ENCODE assay signal across 20 cellular contexts in the genomic region with DNA sequence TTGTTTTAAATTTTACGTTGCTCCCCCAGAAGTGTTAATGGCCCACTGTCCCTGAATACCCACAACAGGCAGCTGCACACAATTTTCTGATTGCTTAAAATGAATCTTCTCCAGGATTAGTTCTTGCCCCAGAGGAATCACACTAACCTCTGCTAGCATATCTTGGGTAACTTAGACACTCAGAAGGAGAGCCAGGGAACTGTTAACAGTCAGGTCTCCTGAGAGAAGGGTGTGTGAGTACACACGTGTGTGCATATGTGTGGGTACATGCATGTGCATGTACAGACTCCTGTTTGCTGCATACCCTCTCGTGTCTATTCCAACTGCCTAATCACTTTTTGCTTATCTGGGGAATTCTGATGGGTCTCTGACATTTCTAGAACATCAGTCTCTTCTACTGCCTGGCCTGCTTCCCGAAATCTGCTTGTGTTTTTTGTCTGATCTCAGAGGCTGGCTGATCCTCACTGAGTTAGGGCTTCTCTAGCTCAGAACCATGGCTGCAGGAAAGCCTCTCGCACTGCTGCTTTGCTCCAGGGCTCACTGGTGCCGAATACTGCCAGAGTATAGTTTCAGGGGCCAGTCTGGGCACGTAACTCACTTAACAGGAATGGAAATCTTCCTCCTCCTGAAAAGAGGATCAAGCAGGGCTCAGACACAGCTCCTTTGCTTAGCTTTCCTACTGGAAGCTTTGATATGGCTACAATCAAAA.
DNase-seq lines count a peak whose midpoint lies in the region; ATAC-seq and TF ChIP-seq lines count a peak whose summit lies in the region.
"Had no signal": no experiment of that assay in that cellular context is flagged by ENCODE, and none has a peak within 500 bp of the region (broad histone marks: within the 10 kb centered on the region; RNA-seq: fewer than 3 reads in every experiment).

No MANE protein-coding gene starts in this region.

- H3K4me3 Mint-ChIP-seq in activated CD8-positive, alpha-beta T cell treated with anti-CD3 and anti-CD28 coated beads for 36 hours: no peak overlapping the region
- H3K4me3 Mint-ChIP-seq: CD8-positive, alpha-beta T cell; central memory CD8-positive, alpha-beta T cell; stimulated activated naive CD8-positive, alpha-beta T cell treated with anti-CD3 and anti-CD28 coated beads, Interleukin-15, Interleukin-2, amounts not matched to agents 100 ng/mL and 50 ng/mL, for 24 hours had no signal

- ATAC-seq in activated CD8-positive, alpha-beta T cell treated with anti-CD3 and anti-CD28 coated beads for 36 hours: no peak
- ATAC-seq in HG03457 (IDR thresholded peaks at IDR 0.05; ENCODE audit: unreplicated experiment) (no peak), HG03196 (IDR thresholded peaks at IDR 0.05; ENCODE audit: unreplicated experiment) (no peak)
- ATAC-seq: CD8-positive, alpha-beta T cell had no signal

- TF ChIP-seq CTCF in activated CD8-positive, alpha-beta T cell treated with anti-CD3 and anti-CD28 coated beads for 36 hours (IDR thresholded peaks at IDR 0.05): no peak

- H3K9me2 ChIP-seq in GM23248 (ENCODE audit: insufficient read depth): no peaks in the 10 kb centered on the region

- 84 to 93% methylated on average over 7 of the region's 7 CpGs for WGBS in GM23248 (ENCODE audit: low coverage in 1 of 2, low lambda C conversion rate in 2 of 2, missing lambda C conversion rate in 2 of 2), 2 experiments

- H3K4me3 ChIP-seq in GM23248: no peak overlapping the region
- H3K4me3 ChIP-seq: heart left ventricle had no signal

- H3K9me3 Mint-ChIP-seq in activated CD8-positive, alpha-beta T cell treated with anti-CD3 and anti-CD28 coated beads for 36 hours: no peaks in the 10 kb centered on the region
- H3K9me3 Mint-ChIP-seq: CD8-positive, alpha-beta T cell; central memory CD8-positive, alpha-beta T cell; stimulated activated naive CD8-positive, alpha-beta T cell treated with anti-CD3 and anti-CD28 coated beads, Interleukin-15, Interleukin-2, amounts not matched to agents 100 ng/mL and 50 ng/mL, for 24 hours had no signal

- H4K20me1 ChIP-seq in GM23248 (ENCODE audit: insufficient read depth): no peaks in the 10 kb centered on the region

- no peaks in the 10 kb centered on the region for H3K4me1 Mint-ChIP-seq in activated CD8-positive, alpha-beta T cell treated with anti-CD3 and anti-CD28 coated beads for 36 hours (ENCODE audit: low read depth)
- H3K4me1 Mint-ChIP-seq: central memory CD8-positive, alpha-beta T cell had no signal

- peaks cover 2% of the 10 kb centered on the region; the same call in 1 of the 2 replicates for H3K36me3 ChIP-seq in GM23248 (ENCODE audit: low read depth)

- POLR2A ChIA-PET in activated CD8-positive, alpha-beta T cell treated with anti-CD3 and anti-CD28 coated beads for 36 hours (lab: Charles Lee): no interaction called here

- H3K79me2 ChIP-seq in GM23248 (ENCODE audit: insufficient read depth): no peaks in the 10 kb centered on the region
- H3K79me2 ChIP-seq: parathyroid adenoma had no signal

- H3K36me3 Mint-ChIP-seq in activated CD8-positive, alpha-beta T cell treated with anti-CD3 and anti-CD28 coated beads for 36 hours (ENCODE audit: low read depth): no peaks in the 10 kb centered on the region
- H3K36me3 Mint-ChIP-seq: CD8-positive, alpha-beta T cell had no signal

- H3K27me3 Mint-ChIP-seq in activated CD8-positive, alpha-beta T cell treated with anti-CD3 and anti-CD28 coated beads for 36 hours: no peaks in the 10 kb centered on the region
- H3K27me3 Mint-ChIP-seq: central memory CD8-positive, alpha-beta T cell; stimulated activated naive CD8-positive, alpha-beta T cell treated with anti-CD3 and anti-CD28 coated beads, Interleukin-15, Interleukin-2, amounts not matched to agents 100 ng/mL and 50 ng/mL, for 24 hours had no signal

- no peaks in the 10 kb centered on the region for H3F3A ChIP-seq in GM23248 (ENCODE audit: insufficient read depth)

- DNase-seq in Ammon's horn (ENCODE audit: low spot score): peak; percentile 24
- DNase-seq in NCI-H1105 treated with DMSO at 0.1 percent for 48 hours (lab: John Stamatoyannopoulos, UW): peak; percentile 40
- DNase-seq in activated CD8-positive, alpha-beta T cell treated with anti-CD3 and anti-CD28 coated beads for 36 hours: no peak
- DNase-seq in GM23248: no peak
- DNase-seq: ACHN; activated CD4-positive, alpha-beta T cell treated with anti-CD3 and anti-CD28 coated beads for 48 hours; activated naive CD4-positive, alpha-beta T cell treated with anti-CD3 and anti-CD28 coated beads, Interleukin-2, amount 50 U/mL, for 16 hours; CD8-positive, alpha-beta T cell; heart left ventricle; NCI-H1048; NK-92 treated with Interleukin-12 subunit alpha and Interleukin-12 subunit beta, amount 100 ng/mL, for 24 hours; SHP77 treated with DMSO at 0.1 percent for 48 hours; T-helper 9 cell had no signal

- H3K27me3 ChIP-seq in layer of hippocampus (ENCODE audit: control insufficient read depth, insufficient read depth, low read length) (no peaks in the 10 kb centered on the region), GM23248 (replicated peaks; ENCODE audit: insufficient read depth) (no peaks in the 10 kb centered on the region)
- H3K27me3 ChIP-seq: heart left ventricle had no signal

- intact Hi-C loops in activated CD8-positive, alpha-beta T cell treated with anti-CD3 and anti-CD28 coated beads for 36 hours (cut with micrococcal nuclease): no loop called here

- no peak overlapping the region for H3K9ac ChIP-seq in GM23248
- H3K9ac ChIP-seq: parathyroid adenoma had no signal

- no peaks in the 10 kb centered on the region for H3K9me3 ChIP-seq in GM23248 (ENCODE audit: low read depth)
- H3K9me3 ChIP-seq: heart left ventricle had no signal

- CTCF ChIA-PET in activated CD8-positive, alpha-beta T cell treated with anti-CD3 and anti-CD28 coated beads for 36 hours (lab: Charles Lee): no interaction called here

- peak overlapping the region; percentile 22 for H3K27ac ChIP-seq in cingulate gyrus (ENCODE audit: low read depth, low read length)
- peak overlapping the region; percentile 46 for H3K27ac ChIP-seq in layer of hippocampus (ENCODE audit: low read depth, low read length)
- no peak overlapping the region for H3K27ac ChIP-seq in GM23248
- H3K27ac ChIP-seq: heart left ventricle, parathyroid adenoma had no signal

- no peak overlapping the region for H3K4me2 ChIP-seq in GM23248 (ENCODE audit: unreplicated experiment)

- no peaks in the 10 kb centered on the region for H3K4me1 ChIP-seq in GM23248 (ENCODE audit: insufficient read depth)
- H3K4me1 ChIP-seq: parathyroid adenoma had no signal

- H2AFZ ChIP-seq in GM23248: no peak overlapping the region
- H2AFZ ChIP-seq: parathyroid adenoma had no signal

- in situ Hi-C loops in GM23248 (cut with MboI): no loop called here

- no peak overlapping the region for H3K27ac Mint-ChIP-seq in activated CD8-positive, alpha-beta T cell treated with anti-CD3 and anti-CD28 coated beads for 36 hours
- H3K27ac Mint-ChIP-seq: CD8-positive, alpha-beta T cell; stimulated activated naive CD8-positive, alpha-beta T cell treated with anti-CD3 and anti-CD28 coated beads, Interleukin-15, Interleukin-2, amounts not matched to agents 100 ng/mL and 50 ng/mL, for 24 hours had no signal

Comparison
In these comparisons a context has a peak if more than half of its experiments do, and no peak if none do; other contexts are left out.
1. DNase-seq: peak in Ammon's horn (single experiment) and NCI-H1105 treated with DMSO at 0.1 percent for 48 hours (single experiment); none in activated CD8-positive, alpha-beta T cell treated with anti-CD3 and anti-CD28 coated beads for 36 hours (single experiment) and GM23248 (single experiment).